ENCODE assay signal across 1 cellular context in genomic region chr2:122062506-122062905, GRCh38.
TF ChIP-seq lines count a peak whose summit lies in the region.

No MANE protein-coding gene starts in this region.

TF ChIP-seq in H1, 55 proteins besides CTCF, POLR2A, EP300 and RAD21 (continued from another document):
- no peak for TF ChIP-seq CBX8 (IDR thresholded peaks at IDR 0.05; ENCODE audit: borderline replicate concordance, low read depth, low read length)
- no peak for TF ChIP-seq CTBP2 (IDR thresholded peaks at IDR 0.05; ENCODE audit: borderline replicate concordance, insufficient read depth, insufficient read length, low read length)
TF ChIP-seq in H1: peak in this region for 0.
